7 cellular contexts compared by ENCODE assay signal in genomic region chr17:18521100-18521499, GRCh38. TPM values are rescaled to one million over a fixed set of nuclear protein-coding genes. Genes with fewer than 3 reads are reported as not detected.
"Had no signal": no experiment of that assay in that cellular context is flagged by ENCODE, and none has a peak within 500 bp of the region (broad histone marks: within the 10 kb centered on the region; RNA-seq: fewer than 3 reads in every experiment).

No MANE protein-coding gene starts in this region.

RNA-seq across cellular contexts. Expression of gene LGALS9C, which starts 44.5 kb away (rescaled TPM):
- total RNA-seq: LHCN-M2, MCF 10A, OCI-LY7, Right ventricle myocardium inferior, RPMI7951, SJCRH30, SK-MEL-5 had no signal
